ENCODE assay signal across 8 cellular contexts in genomic region chr1:1406821-1407100, GRCh38. TPM values are rescaled to one million over a fixed set of nuclear protein-coding genes. Genes with fewer than 3 reads are reported as not detected.
DNase-seq lines count a peak whose midpoint lies in the region; ATAC-seq and TF ChIP-seq lines count a peak whose summit lies in the region.

No MANE protein-coding gene starts in this region.

- peak overlapping the region; percentile 83 for H3K27ac ChIP-seq in SJCRH30

- H3K9me3 ChIP-seq in SJCRH30 (replicated peaks) = no peaks in the 10 kb centered on the region

- peaks cover 8% of the 10 kb centered on the region for H3K4me1 ChIP-seq in SJCRH30

- H3K36me3 ChIP-seq in SJCRH30 = peaks cover 49% of the 10 kb centered on the region

- no peak for DNase-seq in SJCRH30
- no peak for DNase-seq in foreskin fibroblast
- DNase-seq in skeletal muscle cell (ENCODE audit: low read depth) = no peak
- no peak for DNase-seq in ureter (ENCODE audit: low spot score)
- DNase-seq in hepatic stellate cell (ENCODE audit: low spot score) = no peak

- ATAC-seq in GM21529 (IDR thresholded peaks at IDR 0.05; ENCODE audit: unreplicated experiment) (peak; percentile 5), HG02973 (IDR thresholded peaks at IDR 0.05; ENCODE audit: unreplicated experiment) (no peak), GM19463 (IDR thresholded peaks at IDR 0.05; ENCODE audit: unreplicated experiment) (no peak)

- H3K4me3 ChIP-seq in SJCRH30 (peak overlapping the region; percentile 96), foreskin fibroblast (ENCODE audit: low read depth in 1 of 2, low read length in 2 of 2) (peak overlapping the region; percentile 87 to 99), skeletal muscle cell (ENCODE audit: low read depth, low read length) (peak overlapping the region; percentile 95)

- no peaks in the 10 kb centered on the region for H3K27me3 ChIP-seq in SJCRH30

- no peak for TF ChIP-seq CTCF in foreskin fibroblast (IDR thresholded peaks at IDR 0.05; ENCODE audit: low read depth, low read length)

RNA-seq across cellular contexts. Expression of gene MRPL20, which starts 0.3 kb away (rescaled TPM):
- total RNA-seq in SJCRH30 (2014; rRNA removed; shearing (Covaris generic)) = 229 and 236 TPM in 2 replicates
- total RNA-seq in ureter = 145 TPM

RNA-seq across cellular contexts. Expression of gene CCNL2, which starts 7.6 kb away (rescaled TPM):
- total RNA-seq in SJCRH30 (2014; rRNA removed; shearing (Covaris generic)) = 124 and 196 TPM in 2 replicates
- 259 TPM for total RNA-seq in ureter

RNA-seq across cellular contexts. Expression of gene ANKRD65, which starts 14.3 kb away (rescaled TPM):
- total RNA-seq in SJCRH30 (2014; rRNA removed; shearing (Covaris generic)) = 6.1 and 6.2 TPM in 2 replicates
- 40.9 TPM for total RNA-seq in ureter

RNA-seq across cellular contexts. Expression of gene VWA1, which starts 28.7 kb away (rescaled TPM):
- total RNA-seq in SJCRH30 (2014; rRNA removed; shearing (Covaris generic)) = 0.58 and 3.3 TPM in 2 replicates
- 83.3 TPM for total RNA-seq in ureter

RNA-seq across cellular contexts. Expression of gene AURKAIP1, which starts 31.8 kb away (rescaled TPM):
- 177 and 208 TPM in 2 replicates for total RNA-seq in SJCRH30 (2014; rRNA removed; shearing (Covaris generic))
- total RNA-seq in ureter = 102 TPM
